20 cellular contexts compared by ENCODE assay signal in genomic region chr2:220114443-220114842, GRCh38.
DNase-seq lines count a peak whose midpoint lies in the region; ATAC-seq, FAIRE-seq and TF ChIP-seq lines count a peak whose summit lies in the region.
"Had no signal": no experiment of that assay in that cellular context is flagged by ENCODE, and none has a peak within 500 bp of the region (broad histone marks: within the 10 kb centered on the region; RNA-seq: fewer than 3 reads in every experiment).

No MANE protein-coding gene starts in this region.

- no peaks in the 10 kb centered on the region for H3K4me1 ChIP-seq in A549
- H3K4me1 ChIP-seq in HCT116 (ENCODE audit: control insufficient read depth in 1 of 2, insufficient read depth in 2 of 2, low read length in 2 of 2) = no peaks in the 10 kb centered on the region
- no peaks in the 10 kb centered on the region for H3K4me1 ChIP-seq in SK-N-SH (ENCODE audit: control insufficient read depth in 1 of 2, insufficient read depth in 2 of 2, low read depth in 1 of 2, low read length in 1 of 2)
- H3K4me1 ChIP-seq in ovary (ENCODE audit: insufficient read depth) = no peaks in the 10 kb centered on the region
- H3K4me1 ChIP-seq: Caco-2 had no signal

- H3K36me3 ChIP-seq in HCT116 (ENCODE audit: control insufficient read depth in 1 of 2, insufficient read depth in 2 of 2, low read length in 2 of 2) (no peaks in the 10 kb centered on the region), SK-N-SH (replicated peaks in 1 of 2; ENCODE audit: control insufficient read depth in 1 of 2, insufficient read depth in 2 of 2, low read length in 1 of 2) (no peaks in the 10 kb centered on the region), ovary (no peaks in the 10 kb centered on the region)

- H3F3A ChIP-seq in SK-N-SH (replicated peaks; ENCODE audit: insufficient read depth) = no peaks in the 10 kb centered on the region

- H2AFZ ChIP-seq in HCT116 (ENCODE audit: low read depth, low read length, poor library complexity, severe bottlenecking) = no peak overlapping the region
- H2AFZ ChIP-seq in SK-N-SH (ENCODE audit: low read depth) = no peak overlapping the region

- WGBS in A549 (ENCODE audit: missing lambda C conversion rate) = 69% methylated on average over 1 of the region's 1 CpG
- WGBS in SK-N-SH (ENCODE audit: low lambda C conversion rate) = 42% methylated on average over 1 of the region's 1 CpG
- 86 to 95% (median 94%) methylated on average over 1 of the region's 1 CpG for WGBS in ovary, 3 donors

- H3K79me2 ChIP-seq in HCT116 (ENCODE audit: insufficient read depth, low read length) (no peaks in the 10 kb centered on the region), SK-N-SH (ENCODE audit: insufficient read depth) (no peaks in the 10 kb centered on the region)

- CTCF ChIA-PET in A549 (lab: Yijun Ruan, JAX) (interaction anchor here (1.5 kb wide), 1 partner anchor 9 kb away, joined by 5 read pairs; no protein-coding TSS in a partner anchor), HCT116 (lab: Charles Lee) (no interaction called here), SK-N-SH (lab: Yijun Ruan, JAX) (no interaction called here)

- TF ChIP-seq EP300 in A549 (IDR thresholded peaks at IDR 0.05) = no peak
- TF ChIP-seq EP300 in SK-N-SH (IDR thresholded peaks at IDR 0.05; ENCODE audit: borderline replicate concordance in 1 of 2, low read depth in 1 of 2, low read length in 1 of 2) = no peak
- TF ChIP-seq EP300 in ovary (IDR thresholded peaks at IDR 0.05) = no peak

- intact Hi-C loops in HCT116 (cut with micrococcal nuclease) = no loop called here
- intact Hi-C loops in ovary (cut with DNase I) = no loop called here

- POLR2A ChIA-PET in A549 (lab: Yijun Ruan, JAX) (no interaction called here), HCT116 (lab: Charles Lee) (no interaction called here), SK-N-SH (lab: Yijun Ruan, JAX) (no interaction called here)

- H3K27ac ChIP-seq in A549 (no peak overlapping the region), HCT116 (ENCODE audit: low read depth, low read length) (no peak overlapping the region), SK-N-SH (ENCODE audit: low read depth in 2 of 2, low read length in 1 of 2) (no peak overlapping the region), ovary (no peak overlapping the region)
- H3K27ac ChIP-seq: C4-2B, HL-60 had no signal

- H3K27me3 ChIP-seq in HCT116 (ENCODE audit: insufficient read depth, low read length) (no peaks in the 10 kb centered on the region), SK-N-SH (ENCODE audit: insufficient read depth) (no peaks in the 10 kb centered on the region), ovary (no peaks in the 10 kb centered on the region)

- DNase-seq in A549 (ENCODE audit: low read depth in 1 of 2, low spot score in 1 of 2) (peak in 1 of 2 experiments; percentile 14), HCT116 (ENCODE audit: low read depth, low spot score) (no peak), NCI-H226 (peak; percentile 32), epithelial cell of esophagus (ENCODE audit: low read depth) (peak; percentile 10), SK-N-SH (no peak), ovary (no peak)
- DNase-seq: AML-193; Caco-2; CD4-positive, alpha-beta T cell; GDM1; GOT3; H7; KBM-7 had no signal

- H3K9me2 ChIP-seq in HCT116 (ENCODE audit: insufficient read depth) (no peaks in the 10 kb centered on the region), SK-N-SH (no peaks in the 10 kb centered on the region)

- TF ChIP-seq RAD21 in A549 (conservative IDR thresholded peaks at IDR 0.05 in 1 of 2, IDR thresholded peaks at IDR 0.05 in 1 of 2) (no peak), HCT116 (IDR thresholded peaks at IDR 0.05; ENCODE audit: low read depth) (no peak), SK-N-SH (IDR thresholded peaks at IDR 0.05; ENCODE audit: low read length) (no peak)

- TF ChIP-seq POLR2A in A549 (IDR thresholded peaks at IDR 0.05; ENCODE audit: low read length) (no peak), HCT116 (IDR thresholded peaks at IDR 0.05; ENCODE audit: borderline replicate concordance, extremely low read depth, insufficient read depth, insufficient read length) (no peak), ovary (IDR thresholded peaks at IDR 0.05) (no peak)

- H3K9ac ChIP-seq in HCT116 (ENCODE audit: low read length) (no peak overlapping the region), SK-N-SH (no peak overlapping the region)

- H3K4me2 ChIP-seq in A549 (no peak overlapping the region), HCT116 (ENCODE audit: low read length) (no peak overlapping the region), SK-N-SH (no peak overlapping the region)

- RAD21 ChIA-PET in HCT116 (lab: Charles Lee; ENCODE audit: low non-redundant PET in 1 of 2, low total read pairs in 2 of 2, uncharacterized antibody in 2 of 2, unreplicated experiment in 2 of 2) = no interaction called here

- ATAC-seq in A549 (no peak), HCT116 (no peak), HG03571 (IDR thresholded peaks at IDR 0.05; ENCODE audit: unreplicated experiment) (no peak)

- H3K4me3 ChIP-seq in A549 (no peak overlapping the region), HCT116 (replicated peaks in 1 of 2; ENCODE audit: low read depth in 1 of 2, low read length in 2 of 2) (no peak overlapping the region), epithelial cell of esophagus (ENCODE audit: low read length) (no peak overlapping the region), SK-N-SH (ENCODE audit: low read depth in 2 of 2, low read length in 1 of 2) (no peak overlapping the region), ovary (no peak overlapping the region)

- TF ChIP-seq CTCF in A549 (IDR thresholded peaks at IDR 0.05) = no peak
- TF ChIP-seq CTCF in HCT116 (IDR thresholded peaks at IDR 0.05 in 2 of 3, conservative IDR thresholded peaks at IDR 0.05 in 1 of 3; ENCODE audit: borderline replicate concordance in 1 of 3, insufficient read depth in 1 of 3, low read depth in 2 of 3, low read length in 2 of 3) = no peak
- TF ChIP-seq CTCF in epithelial cell of esophagus (IDR thresholded peaks at IDR 0.05; ENCODE audit: insufficient read depth, low read depth, low read length, missing control alignments) = no peak
- no peak for TF ChIP-seq CTCF in SK-N-SH (IDR thresholded peaks at IDR 0.05)
- TF ChIP-seq CTCF in ovary (IDR thresholded peaks at IDR 0.05) = no peak

- H4K20me1 ChIP-seq in HCT116 (ENCODE audit: insufficient read depth) = no peaks in the 10 kb centered on the region; the same call in 1 of the 2 replicates
- no peaks in the 10 kb centered on the region for H4K20me1 ChIP-seq in SK-N-SH (ENCODE audit: insufficient read depth)

- H3K9me3 ChIP-seq in A549 (peaks cover 20% of the 10 kb centered on the region), HCT116 (ENCODE audit: control insufficient read depth in 1 of 2, insufficient read depth in 1 of 2, low read depth in 1 of 2, low read length in 2 of 2) (peaks cover 0 to 5% of the 10 kb centered on the region in 2 experiments; a peak in 1 of 4 replicates), SK-N-SH (no peaks in the 10 kb centered on the region), ovary (no peaks in the 10 kb centered on the region)
- H3K9me3 ChIP-seq: Caco-2 had no signal

- no TSS peak for BruUV-seq in HCT116 (replicated peaks; lab: Mats Ljungman, UMichigan)

- no peak for FAIRE-seq in A549 (lab: Jason Lieb, UNC)
- FAIRE-seq: A204.1, D721Med, GM12892, GM18507 had no signal

TF ChIP-seq in A549, 52 proteins besides CTCF, POLR2A, EP300 and RAD21:
- TF ChIP-seq RNF2 (IDR thresholded peaks at IDR 0.05; ENCODE audit: borderline replicate concordance, low read depth) (no peak), FOSL2 (IDR thresholded peaks at IDR 0.05) (no peak), FOSL2 (CRISPR knock-in tag; IDR thresholded peaks at IDR 0.05) (0 out of 2 replicates have a peak, but pooled peaks have one; percentile 39)
TF ChIP-seq in A549: peak in this region for 1.

TF ChIP-seq in HCT116, 20 proteins besides CTCF, POLR2A, EP300 and RAD21:
- 0 out of 2 replicates have a peak, but pooled peaks have one; percentile 11 for TF ChIP-seq JUND (IDR thresholded peaks at IDR 0.05)
- no peak for TF ChIP-seq ZNF274 (IDR thresholded peaks at IDR 0.05; ENCODE audit: low read depth, low read length)
TF ChIP-seq in HCT116: peak in this region for 1.

TF ChIP-seq in SK-N-SH, 30 proteins besides CTCF, POLR2A, EP300 and RAD21 (continues in another document):
- TF ChIP-seq FOSL2 (IDR thresholded peaks at IDR 0.05; ENCODE audit: borderline replicate concordance, low read depth) (no peak), SIN3A (IDR thresholded peaks at IDR 0.05; ENCODE audit: borderline replicate concordance, low read depth, low read length) (no peak), EZH2phosphoT487 (IDR thresholded peaks at IDR 0.05; ENCODE audit: borderline replicate concordance, low read depth) (no peak), YY1 (IDR thresholded peaks at IDR 0.05; ENCODE audit: low read depth) (no peak), SMC3 (IDR thresholded peaks at IDR 0.05; ENCODE audit: low read depth, low read length) (no peak), CHD2 (IDR thresholded peaks at IDR 0.05; ENCODE audit: low read length, partially characterized antibody) (no peak), GABPA (IDR thresholded peaks at IDR 0.05; ENCODE audit: low read depth) (no peak), FOXM1 (IDR thresholded peaks at IDR 0.05; ENCODE audit: low read depth) (no peak), MEF2A (IDR thresholded peaks at IDR 0.05; ENCODE audit: borderline replicate concordance, low read depth) (no peak), USF2 (IDR thresholded peaks at IDR 0.05; ENCODE audit: borderline replicate concordance, low read depth, low read length) (no peak), RCOR1 (IDR thresholded peaks at IDR 0.05; ENCODE audit: low read length) (no peak), TEAD4 (IDR thresholded peaks at IDR 0.05; ENCODE audit: borderline replicate concordance, insufficient read depth) (no peak)

Comparison
In these comparisons a context has a peak if more than half of its experiments do, and no peak if none do; other contexts are left out.
1. DNase-seq: peak in NCI-H226 (single experiment) and epithelial cell of esophagus (single experiment); none in HCT116 (single experiment), SK-N-SH (single experiment) and ovary (0 of 5).